ENCODE assay signal across 17 cellular contexts in genomic region chr16:14702672-14703071, GRCh38. TPM values are rescaled to one million over a fixed set of nuclear protein-coding genes. Genes with fewer than 3 reads are reported as not detected.
"Had no signal": no experiment of that assay in that cellular context is flagged by ENCODE, and none has a peak within 500 bp of the region (broad histone marks: within the 10 kb centered on the region; RNA-seq: fewer than 3 reads in every experiment).

No MANE protein-coding gene starts in this region.

RNA-seq across cellular contexts. Expression of gene NPIPA3, which starts 0.5 kb away (rescaled TPM):
- total RNA-seq: ascending aorta had no signal
- polyA plus RNA-seq: cardiac muscle cell had no signal

RNA-seq across cellular contexts. Expression of gene PLA2G10, which starts 8.6 kb away (rescaled TPM):
- total RNA-seq: activated CD8-positive, alpha-beta memory T cell treated with anti-CD3 and anti-CD28 coated beads for 36 hours; activated CD8-positive, alpha-beta memory T cell treated with anti-CD3 and anti-CD28 coated beads, Interleukin-2, amount 10 ng/mL, durations not matched to agents 7 days and 5 days; activated CD8-positive, alpha-beta T cell treated with anti-CD3 and anti-CD28 coated beads, Interleukin-2, amount 10 ng/mL, durations not matched to agents 7 days and 5 days; activated naive CD4-positive, alpha-beta T cell treated with anti-CD3 and anti-CD28 coated beads for 36 hours; activated naive CD8-positive, alpha-beta T cell treated with anti-CD3 and anti-CD28 coated beads for 36 hours; activated T-helper 1 cell treated with anti-CD3 and anti-CD28 coated beads, Interleukin-12 subunit alpha, Interleukin-12 subunit beta, Interleukin-2, Interleukin-4 antibody, amounts not matched to agents 30 ng/mL and 10 ng/mL and 1 ng/mL, durations not matched to agents 14 hours and 24 hours and 36 hours; activated T-helper 2 cell treated with anti-CD3 and anti-CD28 coated beads, Interferon-gamma antibody, Interleukin-2, Interleukin-4, amounts not matched to agents 10 μg/mL and 5 μg/mL and 100 μg/mL, durations not matched to agents 14 hours and 24 hours and 36 hours; ascending aorta; breast epithelium; cardiac muscle cell; dermis microvascular lymphatic vessel endothelial cell; epithelial cell of proximal tubule; esophagus muscularis mucosa; gastrocnemius medialis; glomerular endothelial cell; T-helper 2 cell treated with Interferon-gamma antibody and Interleukin-4, amounts not matched to agents 100 ng/mL and 5 ng/mL, for 36 hours had no signal

RNA-seq across cellular contexts. Expression of gene NPIPA2, which starts 39.7 kb away (rescaled TPM):
- total RNA-seq: ascending aorta, foreskin keratinocyte had no signal
